Comparison of ENCODE assay signal across 19 cellular contexts in the genomic region with DNA sequence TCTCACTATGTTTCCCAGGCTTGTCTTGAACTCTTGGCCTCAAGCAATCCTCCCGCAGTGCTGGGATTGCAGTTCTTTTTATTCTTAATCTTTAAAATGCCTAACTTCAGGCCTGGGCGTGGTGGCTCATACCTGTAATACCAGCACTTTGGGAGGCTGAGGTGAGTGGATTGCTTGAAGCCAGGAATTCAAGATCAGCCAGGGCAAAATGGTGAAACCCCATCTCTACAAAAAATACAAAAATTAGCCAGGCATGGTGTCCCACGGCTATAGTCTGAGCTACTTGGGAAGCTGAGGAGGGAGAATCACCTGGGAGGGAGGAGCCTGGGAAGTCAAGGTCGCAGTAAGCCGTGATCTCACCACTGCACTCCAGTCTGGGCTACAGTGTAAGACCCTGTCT. TPM values are rescaled to one million over a fixed set of nuclear protein-coding genes. Genes with fewer than 3 reads are reported as not detected.
"Had no signal": no experiment of that assay in that cellular context is flagged by ENCODE, and none has a peak within 500 bp of the region (broad histone marks: within the 10 kb centered on the region; RNA-seq: fewer than 3 reads in every experiment).

No MANE protein-coding gene starts in this region.

- H3K9me3 ChIP-seq: gastrocnemius medialis, heart right ventricle, mucosa of descending colon, neutrophil, right atrium auricular region, upper lobe of right lung had no signal

- H3K4me3 ChIP-seq: dorsolateral prefrontal cortex, gastrocnemius medialis, heart right ventricle, mucosa of descending colon, right atrium auricular region, upper lobe of right lung had no signal

- H3K27me3 ChIP-seq: neutrophil, right atrium auricular region, upper lobe of right lung had no signal

- H3K9me3 Mint-ChIP-seq: activated CD4-positive, alpha-beta T cell treated with anti-CD3 and anti-CD28 coated beads, Interleukin-2, amount 10 ng/mL, durations not matched to agents 7 days and 5 days; activated naive CD8-positive, alpha-beta T cell treated with anti-CD3 and anti-CD28 coated beads, Interleukin-2, amount 10 ng/mL, durations not matched to agents 7 days and 5 days; activated T-helper 1 cell treated with anti-CD3 and anti-CD28 coated beads, Interleukin-12 subunit alpha, Interleukin-12 subunit beta, Interleukin-2, Interleukin-4 antibody, amounts not matched to agents 30 ng/mL and 10 ng/mL and 1 ng/mL, durations not matched to agents 14 hours and 24 hours and 36 hours; naive thymus-derived CD8-positive, alpha-beta T cell; T-helper 2 cell treated with Interferon-gamma antibody and Interleukin-4, amounts not matched to agents 5 μg/mL and 100 μg/mL, for 36 hours had no signal

- H3K4me1 ChIP-seq: gastrocnemius medialis, upper lobe of right lung had no signal

- H3K27me3 Mint-ChIP-seq: activated CD4-positive, alpha-beta T cell treated with anti-CD3 and anti-CD28 coated beads, Interleukin-2, amount 10 ng/mL, durations not matched to agents 7 days and 5 days; activated naive CD8-positive, alpha-beta T cell treated with anti-CD3 and anti-CD28 coated beads, Interleukin-2, amount 10 ng/mL, durations not matched to agents 7 days and 5 days; naive thymus-derived CD8-positive, alpha-beta T cell had no signal

- H3K36me3 Mint-ChIP-seq: activated naive CD8-positive, alpha-beta T cell treated with anti-CD3 and anti-CD28 coated beads, Interleukin-2, amount 10 ng/mL, durations not matched to agents 7 days and 5 days; naive thymus-derived CD8-positive, alpha-beta T cell had no signal

- DNase-seq: activated CD4-positive, alpha-beta T cell treated with anti-CD3 and anti-CD28 coated beads, Interleukin-2, amount 10 ng/mL, durations not matched to agents 7 days and 5 days; activated naive CD4-positive, alpha-beta T cell; activated naive CD8-positive, alpha-beta T cell treated with anti-CD3 and anti-CD28 coated beads, Interleukin-2, amount 10 ng/mL, durations not matched to agents 7 days and 5 days; dorsolateral prefrontal cortex; erythroblast; gastrocnemius medialis; heart right ventricle; left colon; mammary epithelial cell; mucosa of descending colon; naive thymus-derived CD8-positive, alpha-beta T cell; small intestine; stimulated activated naive CD8-positive, alpha-beta T cell treated with anti-CD3 and anti-CD28 coated beads, Interleukin-15, Interleukin-2, amounts not matched to agents 100 U/mL and 50 U/mL, for 24 hours; SW 1271; upper lobe of right lung had no signal

- ATAC-seq: gastrocnemius medialis; heart right ventricle; left colon; mucosa of descending colon; naive thymus-derived CD8-positive, alpha-beta T cell; stimulated activated naive CD8-positive, alpha-beta T cell treated with anti-CD3 and anti-CD28 coated beads, Interleukin-15, Interleukin-2, amounts not matched to agents 100 U/mL and 50 U/mL, for 24 hours; upper lobe of right lung had no signal

- H3K4me1 Mint-ChIP-seq: activated CD4-positive, alpha-beta T cell treated with anti-CD3 and anti-CD28 coated beads, Interleukin-2, amount 10 ng/mL, durations not matched to agents 7 days and 5 days; activated naive CD8-positive, alpha-beta T cell treated with anti-CD3 and anti-CD28 coated beads, Interleukin-2, amount 10 ng/mL, durations not matched to agents 7 days and 5 days; naive thymus-derived CD8-positive, alpha-beta T cell had no signal

- H3K27ac Mint-ChIP-seq: activated CD4-positive, alpha-beta T cell treated with anti-CD3 and anti-CD28 coated beads, Interleukin-2, amount 10 ng/mL, durations not matched to agents 7 days and 5 days; activated naive CD8-positive, alpha-beta T cell treated with anti-CD3 and anti-CD28 coated beads, Interleukin-2, amount 10 ng/mL, durations not matched to agents 7 days and 5 days; activated T-helper 1 cell treated with anti-CD3 and anti-CD28 coated beads, Interleukin-12 subunit alpha, Interleukin-12 subunit beta, Interleukin-2, Interleukin-4 antibody, amounts not matched to agents 30 ng/mL and 10 ng/mL and 1 ng/mL, durations not matched to agents 14 hours and 24 hours and 36 hours; naive thymus-derived CD8-positive, alpha-beta T cell; T-helper 2 cell treated with Interferon-gamma antibody and Interleukin-4, amounts not matched to agents 5 μg/mL and 100 μg/mL, for 36 hours had no signal

- H3K36me3 ChIP-seq: neutrophil, right atrium auricular region had no signal

- H3K4me3 Mint-ChIP-seq: activated CD4-positive, alpha-beta T cell treated with anti-CD3 and anti-CD28 coated beads, Interleukin-2, amount 10 ng/mL, durations not matched to agents 7 days and 5 days; activated naive CD8-positive, alpha-beta T cell treated with anti-CD3 and anti-CD28 coated beads, Interleukin-2, amount 10 ng/mL, durations not matched to agents 7 days and 5 days; activated T-helper 1 cell treated with anti-CD3 and anti-CD28 coated beads, Interleukin-12 subunit alpha, Interleukin-12 subunit beta, Interleukin-2, Interleukin-4 antibody, amounts not matched to agents 30 ng/mL and 10 ng/mL and 1 ng/mL, durations not matched to agents 14 hours and 24 hours and 36 hours; naive thymus-derived CD8-positive, alpha-beta T cell; T-helper 2 cell treated with Interferon-gamma antibody and Interleukin-4, amounts not matched to agents 5 μg/mL and 100 μg/mL, for 36 hours had no signal

- H3K27ac ChIP-seq: dorsolateral prefrontal cortex, gastrocnemius medialis, neutrophil, right atrium auricular region, upper lobe of right lung had no signal

RNA-seq across cellular contexts. Expression of a gene that starts 45.9 kb away (rescaled TPM):
- total RNA-seq: naive thymus-derived CD8-positive, alpha-beta T cell had no signal
- polyA plus RNA-seq: naive thymus-derived CD8-positive, alpha-beta T cell had no signal
